7 cellular contexts compared by ENCODE assay signal in the genomic region with DNA sequence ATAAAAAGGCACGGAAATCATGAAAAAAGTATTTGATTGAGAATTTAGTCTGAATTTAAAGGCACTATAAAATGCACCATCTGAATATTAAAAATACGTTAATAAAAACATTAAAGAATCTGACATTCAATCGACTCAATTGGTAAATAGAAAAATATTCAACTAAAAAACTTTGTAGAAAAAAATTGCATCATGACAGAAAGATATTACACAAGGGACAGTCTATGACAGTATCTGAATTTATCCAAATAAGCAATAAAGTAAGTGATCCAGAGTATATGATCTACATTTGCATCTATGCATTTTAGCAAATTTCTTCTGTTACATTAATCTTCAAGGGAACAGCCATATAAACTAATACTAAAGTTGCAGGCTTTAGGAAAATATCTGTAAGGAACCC.
"Had no signal": no experiment of that assay in that cellular context is flagged by ENCODE, and none has a peak within 500 bp of the region (broad histone marks: within the 10 kb centered on the region; RNA-seq: fewer than 3 reads in every experiment).

No MANE protein-coding gene starts in this region.

- ATAC-seq: GM23338, K562 had no signal

- H2AFZ ChIP-seq: GM23338 had no signal

- H3K4me2 ChIP-seq: GM23338 had no signal

- FAIRE-seq: H1, H54, HTR-8/SVneo, K562 had no signal

- DNase-seq: H9, HCEC 1CT had no signal

- H3K4me3 ChIP-seq: GM23338, K562 had no signal
